In genomic region chr12:113050808-113051207, GRCh38 we compare ENCODE assay signal across 17 cellular contexts. TPM values are rescaled to one million over a fixed set of nuclear protein-coding genes. Genes with fewer than 3 reads are reported as not detected.
"Had no signal": no experiment of that assay in that cellular context is flagged by ENCODE, and none has a peak within 500 bp of the region (broad histone marks: within the 10 kb centered on the region; RNA-seq: fewer than 3 reads in every experiment).

No MANE protein-coding gene starts in this region.

- H3K4me3 ChIP-seq: ascending aorta, esophagus muscularis mucosa, tibial artery, vagina had no signal

- H3K36me3 ChIP-seq: ascending aorta, esophagus muscularis mucosa, tibial artery, vagina had no signal

- DNase-seq: activated CD4-positive, alpha-beta T cell treated with anti-CD3 and anti-CD28 coated beads, Interleukin-2, amount 50 U/mL, for 4 hours; activated CD4-positive, CD25-positive, alpha-beta regulatory T cell treated with anti-CD3 and anti-CD28 coated beads, Interleukin-2, amount 50 U/mL, for 72 hours; activated CD8-positive, alpha-beta memory T cell treated with anti-CD3 and anti-CD28 coated beads, Interleukin-2, amount 10 ng/mL, durations not matched to agents 7 days and 5 days; activated gamma-delta T cell treated with Interleukin-2 at 50 U/mL for 16 hours; activated naive CD8-positive, alpha-beta T cell treated with anti-CD3 and anti-CD28 coated beads, Interleukin-2, amount 10 ng/mL, durations not matched to agents 7 days and 5 days; activated T-cell treated with anti-CD3 and anti-CD28 coated beads, Interleukin-2, amount 50 U/mL, for 4 hours; immature natural killer cell; left cardiac atrium; natural killer cell; right cardiac atrium; small intestine; tibial artery had no signal

- H3K4me1 ChIP-seq: ascending aorta, tibial artery, vagina had no signal

- H3K27ac ChIP-seq: ascending aorta, esophagus muscularis mucosa, tibial artery, vagina had no signal

- H3K9me3 Mint-ChIP-seq: activated naive CD8-positive, alpha-beta T cell treated with anti-CD3 and anti-CD28 coated beads, Interleukin-2, amount 10 ng/mL, durations not matched to agents 7 days and 5 days; activated T-cell treated with anti-CD3 and anti-CD28 coated beads, Interleukin-2, amount 50 U/mL, for 4 hours; immature natural killer cell; natural killer cell had no signal

- ATAC-seq: activated CD8-positive, alpha-beta memory T cell treated with anti-CD3 and anti-CD28 coated beads, Interleukin-2, amount 10 ng/mL, durations not matched to agents 7 days and 5 days; activated T-cell treated with anti-CD3 and anti-CD28 coated beads, Interleukin-2, amount 50 U/mL, for 4 hours; left cardiac atrium; natural killer cell had no signal

- H3K9me3 ChIP-seq: ascending aorta, esophagus muscularis mucosa, tibial artery, vagina had no signal

- H3K27ac Mint-ChIP-seq: activated CD8-positive, alpha-beta memory T cell treated with anti-CD3 and anti-CD28 coated beads, Interleukin-2, amount 10 ng/mL, durations not matched to agents 7 days and 5 days; activated naive CD8-positive, alpha-beta T cell treated with anti-CD3 and anti-CD28 coated beads, Interleukin-2, amount 10 ng/mL, durations not matched to agents 7 days and 5 days; immature natural killer cell; natural killer cell had no signal

- H3K36me3 Mint-ChIP-seq: activated CD8-positive, alpha-beta memory T cell treated with anti-CD3 and anti-CD28 coated beads, Interleukin-2, amount 10 ng/mL, durations not matched to agents 7 days and 5 days; activated naive CD8-positive, alpha-beta T cell treated with anti-CD3 and anti-CD28 coated beads, Interleukin-2, amount 10 ng/mL, durations not matched to agents 7 days and 5 days; immature natural killer cell; natural killer cell had no signal

- H3K4me3 Mint-ChIP-seq: activated CD8-positive, alpha-beta memory T cell treated with anti-CD3 and anti-CD28 coated beads, Interleukin-2, amount 10 ng/mL, durations not matched to agents 7 days and 5 days; activated naive CD8-positive, alpha-beta T cell treated with anti-CD3 and anti-CD28 coated beads, Interleukin-2, amount 10 ng/mL, durations not matched to agents 7 days and 5 days; activated T-cell treated with anti-CD3 and anti-CD28 coated beads, Interleukin-2, amount 50 U/mL, for 4 hours; immature natural killer cell; natural killer cell had no signal

- H3K4me1 Mint-ChIP-seq: activated CD8-positive, alpha-beta memory T cell treated with anti-CD3 and anti-CD28 coated beads, Interleukin-2, amount 10 ng/mL, durations not matched to agents 7 days and 5 days had no signal

RNA-seq across cellular contexts. Expression of gene DTX1, which starts 5.7 kb away (rescaled TPM):
- total RNA-seq: bronchial epithelial cell, fibroblast of villous mesenchyme had no signal
